22 cellular contexts compared by ENCODE assay signal in the genomic region with DNA sequence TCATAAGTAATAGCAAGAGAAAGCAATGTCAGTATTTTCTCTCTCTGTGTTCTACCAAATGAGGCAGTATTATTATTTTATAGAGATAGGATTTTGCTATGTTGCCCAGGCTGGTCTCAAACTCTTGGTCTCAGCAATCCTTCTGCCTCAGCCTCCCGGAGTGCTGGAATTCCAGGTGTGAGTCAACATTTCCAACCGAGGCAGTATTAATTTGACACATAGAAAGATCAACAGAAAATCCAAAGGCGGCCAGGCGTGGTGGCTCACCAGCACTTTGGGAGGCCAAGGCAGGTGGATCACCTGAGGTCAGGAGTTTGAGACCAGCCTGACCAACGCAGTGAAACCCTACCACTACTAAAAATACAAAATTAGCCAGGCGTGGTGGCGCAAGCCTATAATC.
"Had no signal": no experiment of that assay in that cellular context is flagged by ENCODE, and none has a peak within 500 bp of the region (broad histone marks: within the 10 kb centered on the region; RNA-seq: fewer than 3 reads in every experiment).

No MANE protein-coding gene starts in this region.

- ATAC-seq: activated CD4-positive, CD25-positive, alpha-beta regulatory T cell treated with anti-CD3 and anti-CD28 coated beads, Interleukin-2, amount 50 U/mL, for 24 hours; activated CD8-positive, alpha-beta T cell treated with anti-CD3 and anti-CD28 coated beads, Interleukin-2, amount 10 ng/mL, durations not matched to agents 7 days and 5 days; effector memory CD8-positive, alpha-beta T cell; gastroesophageal sphincter; stimulated activated effector memory CD8-positive, alpha-beta T cell treated with anti-CD3 and anti-CD28 coated beads, Interleukin-12 subunit alpha, Interleukin-12 subunit beta, amount 100 ng/mL, for 72 hours; stimulated activated naive CD8-positive, alpha-beta T cell treated with anti-CD3 and anti-CD28 coated beads, Interleukin-15, amount 100 ng/mL, for 72 hours had no signal

- FAIRE-seq: colon, endothelial cell of umbilical vein, urothelium cell line had no signal

- H3K9me3 Mint-ChIP-seq: activated CD4-positive, alpha-beta T cell treated with anti-CD3 and anti-CD28 coated beads, Interleukin-2, amount 10 ng/mL, durations not matched to agents 7 days and 5 days; activated naive CD4-positive, alpha-beta T cell treated with anti-CD3 and anti-CD28 coated beads, Interleukin-2, amount 50 U/mL, for 24 hours; central memory CD8-positive, alpha-beta T cell; effector memory CD8-positive, alpha-beta T cell; naive B cell; stimulated activated effector memory CD8-positive, alpha-beta T cell treated with anti-CD3 and anti-CD28 coated beads, Interleukin-12 subunit alpha, Interleukin-12 subunit beta, amount 100 ng/mL, for 72 hours; stimulated activated naive CD8-positive, alpha-beta T cell treated with anti-CD3 and anti-CD28 coated beads, Interleukin-15, amount 100 ng/mL, for 72 hours had no signal

- H3K27me3 Mint-ChIP-seq: activated CD4-positive, alpha-beta T cell treated with anti-CD3 and anti-CD28 coated beads, Interleukin-2, amount 10 ng/mL, durations not matched to agents 7 days and 5 days; activated naive CD4-positive, alpha-beta T cell treated with anti-CD3 and anti-CD28 coated beads, Interleukin-2, amount 50 U/mL, for 24 hours; central memory CD8-positive, alpha-beta T cell; effector memory CD8-positive, alpha-beta T cell; naive B cell; stimulated activated naive CD8-positive, alpha-beta T cell treated with anti-CD3 and anti-CD28 coated beads, Interleukin-15, amount 100 ng/mL, for 72 hours had no signal

- H3K4me3 Mint-ChIP-seq: activated CD4-positive, alpha-beta T cell treated with anti-CD3 and anti-CD28 coated beads, Interleukin-2, amount 10 ng/mL, durations not matched to agents 7 days and 5 days; activated CD8-positive, alpha-beta T cell treated with anti-CD3 and anti-CD28 coated beads, Interleukin-2, amount 10 ng/mL, durations not matched to agents 7 days and 5 days; activated naive CD4-positive, alpha-beta T cell treated with anti-CD3 and anti-CD28 coated beads, Interleukin-2, amount 50 U/mL, for 24 hours; central memory CD8-positive, alpha-beta T cell; effector memory CD8-positive, alpha-beta T cell; stimulated activated effector memory CD8-positive, alpha-beta T cell treated with anti-CD3 and anti-CD28 coated beads, Interleukin-12 subunit alpha, Interleukin-12 subunit beta, amount 100 ng/mL, for 72 hours; stimulated activated naive CD8-positive, alpha-beta T cell treated with anti-CD3 and anti-CD28 coated beads, Interleukin-15, amount 100 ng/mL, for 72 hours had no signal

- H3K27ac Mint-ChIP-seq: activated CD4-positive, alpha-beta T cell treated with anti-CD3 and anti-CD28 coated beads, Interleukin-2, amount 10 ng/mL, durations not matched to agents 7 days and 5 days; activated CD8-positive, alpha-beta T cell treated with anti-CD3 and anti-CD28 coated beads, Interleukin-2, amount 10 ng/mL, durations not matched to agents 7 days and 5 days; activated naive CD4-positive, alpha-beta T cell treated with anti-CD3 and anti-CD28 coated beads, Interleukin-2, amount 50 U/mL, for 24 hours; effector memory CD8-positive, alpha-beta T cell; naive B cell; stimulated activated effector memory CD8-positive, alpha-beta T cell treated with anti-CD3 and anti-CD28 coated beads, Interleukin-12 subunit alpha, Interleukin-12 subunit beta, amount 100 ng/mL, for 72 hours; stimulated activated naive CD8-positive, alpha-beta T cell treated with anti-CD3 and anti-CD28 coated beads, Interleukin-15, amount 100 ng/mL, for 72 hours had no signal

- H3K36me3 Mint-ChIP-seq: activated naive CD4-positive, alpha-beta T cell treated with anti-CD3 and anti-CD28 coated beads, Interleukin-2, amount 50 U/mL, for 24 hours; stimulated activated effector memory CD8-positive, alpha-beta T cell treated with anti-CD3 and anti-CD28 coated beads, Interleukin-12 subunit alpha, Interleukin-12 subunit beta, amount 100 ng/mL, for 72 hours had no signal

- DNase-seq: activated CD4-positive, alpha-beta T cell treated with anti-CD3 and anti-CD28 coated beads, Interleukin-2, amount 10 ng/mL, durations not matched to agents 7 days and 5 days; activated CD8-positive, alpha-beta T cell treated with anti-CD3 and anti-CD28 coated beads, Interleukin-2, amount 10 ng/mL, durations not matched to agents 7 days and 5 days; activated gamma-delta T cell treated with Interleukin-2 at 50 U/mL for 16 hours; dorsolateral prefrontal cortex; effector memory CD8-positive, alpha-beta T cell; esophagus squamous epithelium; heart left ventricle; lower lobe of right lung; naive B cell; nucleus accumbens; right lobe of liver; stimulated activated CD4-positive, alpha-beta T cell treated with anti-CD3 and anti-CD28 coated beads, Interleukin-2, amount 100 ng/mL, for 24 hours; stimulated activated naive CD8-positive, alpha-beta T cell treated with anti-CD3 and anti-CD28 coated beads, Interleukin-15, amount 100 ng/mL, for 72 hours; T-helper 2 cell had no signal
